Comparison of ENCODE assay signal across 15 cellular contexts in genomic region chr11:125621995-125622394, GRCh38. TPM values are rescaled to one million over a fixed set of nuclear protein-coding genes. Genes with fewer than 3 reads are reported as not detected.
DNase-seq lines count a peak whose midpoint lies in the region; ATAC-seq and TF ChIP-seq lines count a peak whose summit lies in the region.
"Had no signal": no experiment of that assay in that cellular context is flagged by ENCODE, and none has a peak within 500 bp of the region (broad histone marks: within the 10 kb centered on the region; RNA-seq: fewer than 3 reads in every experiment).

No MANE protein-coding gene starts in this region.

- H2BK15ac ChIP-seq in IMR-90 (ENCODE audit: low read depth, low read length): peak overlapping the region; percentile 79; the same call in 1 of the 3 replicates

- POLR2A ChIA-PET in IMR-90 (lab: Charles Lee; ENCODE audit: unreplicated experiment): interaction anchor here (0.6 kb wide), 1 partner anchor 19 kb away, joined by 5 read pairs; no protein-coding TSS in a partner anchor

- H4K91ac ChIP-seq in IMR-90 (ENCODE audit: insufficient read depth, low read depth, low read length): peak overlapping the region; percentile 76; the same call in 1 of the 2 replicates

- H4K5ac ChIP-seq in IMR-90 (ENCODE audit: low read depth, low read length): no peak overlapping the region; the same call in 1 of the 2 replicates

- H3K14ac ChIP-seq in IMR-90 (replicated peaks; ENCODE audit: low read depth, low read length): peak overlapping the region; percentile 43; the same call in 1 of the 2 replicates

- in situ Hi-C loops in IMR-90 (cut with MboI; ENCODE audit: low sequenced_read_pairs): loop anchor here (10.0 kb wide), 1 partner anchor 253 kb away; no protein-coding TSS in a partner anchor

- H2AK5ac ChIP-seq in IMR-90 (ENCODE audit: low read depth, low read length): peak overlapping the region; percentile 56

- intact Hi-C loops in IMR-90 (cut with micrococcal nuclease): no loop called here

- peak overlapping the region; percentile 20 for H2BK120ac ChIP-seq in IMR-90 (ENCODE audit: low read depth, low read length)

- no peak overlapping the region for H2AK9ac ChIP-seq in IMR-90 (replicated peaks; ENCODE audit: low read depth, low read length, poor library complexity)

- peak; percentile 5 for DNase-seq in CD1c-positive myeloid dendritic cell (ENCODE audit: extremely low spot score)
- peak; percentile 77 for DNase-seq in IMR-90
- DNase-seq in cardiac fibroblast (ENCODE audit: low read depth in 2 of 2): peak; percentile 50 to 55
- DNase-seq in myocyte (ENCODE audit: low read depth): peak; percentile 2
- DNase-seq in DMS 273 treated with DMSO at 0.1 percent for 48 hours (lab: John Stamatoyannopoulos, UW): no peak
- DNase-seq in effector CD4-positive, alpha-beta T cell: no peak
- no peak for DNase-seq in HT-29 (ENCODE audit: low spot score)
- DNase-seq: activated CD8-positive, alpha-beta T cell treated with anti-CD3 and anti-CD28 coated beads for 36 hours; GOT3; stimulated activated CD4-positive, alpha-beta T cell treated with anti-CD3 and anti-CD28 coated beads, Interleukin-4, amount 100 ng/mL, for 24 hours; stimulated activated naive CD8-positive, alpha-beta T cell treated with anti-CD3 and anti-CD28 coated beads, Interleukin-15, amount 100 ng/mL, for 72 hours; T1000 had no signal

- WGBS in IMR-90 (ENCODE audit: extremely low coverage in 2 of 2, insufficient read length in 1 of 2), 2 experiments: no CpG with 5 or more reads among the region's 2 CpGs

- H2BK5ac ChIP-seq in IMR-90 (ENCODE audit: low read depth, low read length, poor library complexity, severe bottlenecking): peak overlapping the region; percentile 80

- H4K8ac ChIP-seq in IMR-90 (ENCODE audit: low read depth in 2 of 2, low read length in 2 of 2): peak overlapping the region in 1 of 2 experiments; percentile 79; a peak in 2 of 4 replicates

- H3K4me3 ChIP-seq in IMR-90 (ENCODE audit: insufficient read depth, low read depth, low read length): no peak overlapping the region
- no peak overlapping the region for H3K4me3 ChIP-seq in cardiac fibroblast (replicated peaks in 1 of 2; ENCODE audit: low read depth in 2 of 2, low read length in 2 of 2)
- H3K4me3 ChIP-seq: hepatocyte had no signal

- H3K18ac ChIP-seq in IMR-90 (ENCODE audit: low read depth, low read length): 0 out of 2 replicates have a peak overlapping the region, but pooled peaks have one; percentile 41

- no peaks in the 10 kb centered on the region for H3K9me1 ChIP-seq in IMR-90 (ENCODE audit: insufficient read depth, low read length)

- peaks cover 18% of the 10 kb centered on the region for H3K36me3 ChIP-seq in IMR-90 (ENCODE audit: control insufficient read depth, insufficient read depth, low read length)

- TF ChIP-seq POLR2A in IMR-90 (IDR thresholded peaks at IDR 0.05; ENCODE audit: low read depth, low read length): no peak

- no peak overlapping the region for H3K56ac ChIP-seq in IMR-90 (ENCODE audit: extremely low read depth, insufficient read depth, low read length)

- peak overlapping the region; percentile 47; the same call in 1 of the 2 replicates for H2BK20ac ChIP-seq in IMR-90 (ENCODE audit: low read depth, low read length)

- H2AFZ ChIP-seq in IMR-90 (replicated peaks; ENCODE audit: low read length, poor library complexity): no peak overlapping the region
- H2AFZ ChIP-seq: hepatocyte, parathyroid adenoma had no signal

- no peaks in the 10 kb centered on the region for H3K9me3 ChIP-seq in IMR-90 (ENCODE audit: control insufficient read depth, insufficient read depth, low read length)

- no peak for TF ChIP-seq CTCF in IMR-90 (conservative IDR thresholded peaks at IDR 0.05; ENCODE audit: low read depth, low read length)
- TF ChIP-seq CTCF in cardiac fibroblast (IDR thresholded peaks at IDR 0.05; ENCODE audit: low read depth, low read length): no peak

- no peak for TF ChIP-seq RAD21 in IMR-90 (IDR thresholded peaks at IDR 0.05; ENCODE audit: low read length)

- BruUV-seq in IMR-90 (replicated peaks; lab: Mats Ljungman, UMichigan): no TSS peak

- no peak overlapping the region for H3K23ac ChIP-seq in IMR-90 (ENCODE audit: low read depth, low read length)

- H3K27ac ChIP-seq in IMR-90 (ENCODE audit: insufficient read depth, low read length): peak overlapping the region; percentile 60; the same call in 1 of the 2 replicates
- H3K27ac ChIP-seq: hepatocyte, parathyroid adenoma had no signal

- dilution Hi-C loops in IMR-90 (cut with HindIII; ENCODE audit: low sequenced_read_pairs, unreplicated experiment): no loop called here

- peak overlapping the region; percentile 44 for H3K4ac ChIP-seq in IMR-90 (ENCODE audit: low read depth, low read length)

- H3K4me1 ChIP-seq in IMR-90 (ENCODE audit: control insufficient read depth, insufficient read depth, low read length): peaks cover 8% of the 10 kb centered on the region

- H3K4me2 ChIP-seq in IMR-90 (ENCODE audit: low read depth, low read length): no peak overlapping the region
- H3K4me2 ChIP-seq: hepatocyte had no signal

- ATAC-seq in IMR-90 (ENCODE audit: low read depth): peak; percentile 22
- no peak for ATAC-seq in GM21576 (IDR thresholded peaks at IDR 0.05; ENCODE audit: unreplicated experiment)
- ATAC-seq: activated CD8-positive, alpha-beta T cell treated with anti-CD3 and anti-CD28 coated beads for 36 hours; stimulated activated naive CD8-positive, alpha-beta T cell treated with anti-CD3 and anti-CD28 coated beads, Interleukin-15, amount 100 ng/mL, for 72 hours had no signal

- peaks cover 7 to 31% of the 10 kb centered on the region in 2 experiments; a peak in 3 of 4 replicates for H3K79me1 ChIP-seq in IMR-90 (ENCODE audit: low read depth in 1 of 2, low read length in 2 of 2)

- no peak overlapping the region for H3K9ac ChIP-seq in IMR-90 (ENCODE audit: low read depth, low read length)
- H3K9ac ChIP-seq: parathyroid adenoma had no signal

- no peaks in the 10 kb centered on the region for H3K27me3 ChIP-seq in IMR-90 (ENCODE audit: control insufficient read depth, insufficient read depth, low read length)
- H3K27me3 ChIP-seq: hepatocyte had no signal

- CTCF ChIA-PET in IMR-90 (lab: Yijun Ruan, JAX): no interaction called here

- no peaks in the 10 kb centered on the region for H4K20me1 ChIP-seq in IMR-90 (ENCODE audit: insufficient read depth, low read length)

TF ChIP-seq in IMR-90, 13 proteins besides CTCF, POLR2A, EP300 and RAD21:
- peak; percentile 57; the same call in 1 of the 2 replicates for TF ChIP-seq FOS (IDR thresholded peaks at IDR 0.05; ENCODE audit: low read depth, low read length)
- TF ChIP-seq CEBPB (IDR thresholded peaks at IDR 0.05; ENCODE audit: low read depth, low read length): peak; percentile 89
- no peak for TF ChIP-seq MAFK (IDR thresholded peaks at IDR 0.05; ENCODE audit: low read depth, low read length)
- no peak for TF ChIP-seq SMC3 (IDR thresholded peaks at IDR 0.05; ENCODE audit: low read depth, low read length)
- no peak for TF ChIP-seq BHLHE40 (IDR thresholded peaks at IDR 0.05; ENCODE audit: low read depth, low read length)
- TF ChIP-seq RCOR1 (IDR thresholded peaks at IDR 0.05; ENCODE audit: insufficient replicate concordance, low read length): no peak

RNA-seq across cellular contexts. Expression of gene CHEK1, which starts 3.0 kb away (rescaled TPM):
- total RNA-seq in IMR-90 (2012; rRNA removed): 22.6 and 30.3 TPM in 2 replicates
- 15.9 and 16.0 TPM in 2 replicates for polyA plus RNA-seq in IMR-90 (2012; rRNA removed)
- polyA plus RNA-seq in IMR-90 (2012; cell fraction: cytosol; rRNA removed): 2.7 and 6.0 TPM in 2 replicates
- polyA plus RNA-seq in IMR-90 (2012; cell fraction: nucleus; rRNA removed; ENCODE audit: low replicate concordance): 3.2 and 9.7 TPM in 2 replicates
- 7.4 and 8.9 TPM in 2 replicates for total RNA-seq in myocyte
- 2.9 TPM for polyA plus RNA-seq in myocyte (2012)
- 42.1 and 45.2 TPM in 2 replicates for total RNA-seq in HT-29 (2014; rRNA removed; shearing (Covaris generic))

RNA-seq across cellular contexts. Expression of gene STT3A, which starts 29.3 kb away (rescaled TPM):
- 346 and 387 TPM in 2 replicates for total RNA-seq in IMR-90 (2012; rRNA removed)
- 180 and 184 TPM in 2 replicates for polyA plus RNA-seq in IMR-90 (2012; rRNA removed)
- polyA plus RNA-seq in IMR-90 (2012; cell fraction: cytosol; rRNA removed): 112 and 179 TPM in 2 replicates
- polyA plus RNA-seq in IMR-90 (2012; cell fraction: nucleus; rRNA removed; ENCODE audit: low replicate concordance): 25.4 and 108 TPM in 2 replicates
- 133 and 181 TPM in 2 replicates for total RNA-seq in myocyte
- polyA plus RNA-seq in myocyte (2012): 203 TPM
- total RNA-seq in HT-29 (2014; rRNA removed; shearing (Covaris generic)): 175 and 176 TPM in 2 replicates

RNA-seq across cellular contexts. Expression of gene EI24, which starts 52.7 kb away (rescaled TPM):
- 95.9 and 122 TPM in 2 replicates for total RNA-seq in IMR-90 (2012; rRNA removed)
- 82.6 and 89.7 TPM in 2 replicates for polyA plus RNA-seq in IMR-90 (2012; rRNA removed)
- 75.8 and 96.6 TPM in 2 replicates for polyA plus RNA-seq in IMR-90 (2012; cell fraction: cytosol; rRNA removed)
- polyA plus RNA-seq in IMR-90 (2012; cell fraction: nucleus; rRNA removed; ENCODE audit: low replicate concordance): 16.5 and 42.6 TPM in 2 replicates
- total RNA-seq in myocyte: 90.2 and 94.6 TPM in 2 replicates
- 86.0 TPM for polyA plus RNA-seq in myocyte (2012)
- total RNA-seq in HT-29 (2014; rRNA removed; shearing (Covaris generic)): 122 and 125 TPM in 2 replicates

RNA-seq across cellular contexts. Expression of gene ACRV1, which starts 58.7 kb away (rescaled TPM):
- total RNA-seq in IMR-90 (2012; rRNA removed) (not detected in 2 replicates), myocyte (0.21 TPM in 1 of 2 replicates, not detected in the other)
- not detected in 2 replicates for polyA plus RNA-seq in IMR-90 (2012; rRNA removed)
- polyA plus RNA-seq in IMR-90 (2012; cell fraction: cytosol; rRNA removed): not detected in 2 replicates
- polyA plus RNA-seq in IMR-90 (2012; cell fraction: nucleus; rRNA removed; ENCODE audit: low replicate concordance): not detected in 2 replicates
- not detected for polyA plus RNA-seq in myocyte (2012)
- total RNA-seq in HT-29 (2014; rRNA removed; shearing (Covaris generic)): not detected in 2 replicates
- total RNA-seq: activated CD8-positive, alpha-beta T cell treated with anti-CD3 and anti-CD28 coated beads for 36 hours; hepatocyte had no signal

Comparison
In these comparisons a context has a peak if more than half of its experiments do, and no peak if none do; other contexts are left out.
1. DNase-seq: peak in CD1c-positive myeloid dendritic cell (single experiment), IMR-90 (single experiment), cardiac fibroblast (2 of 2) and myocyte (single experiment); none in DMS 273 treated with DMSO at 0.1 percent for 48 hours (single experiment), effector CD4-positive, alpha-beta T cell (single experiment) and HT-29 (single experiment).